In the genomic region with DNA sequence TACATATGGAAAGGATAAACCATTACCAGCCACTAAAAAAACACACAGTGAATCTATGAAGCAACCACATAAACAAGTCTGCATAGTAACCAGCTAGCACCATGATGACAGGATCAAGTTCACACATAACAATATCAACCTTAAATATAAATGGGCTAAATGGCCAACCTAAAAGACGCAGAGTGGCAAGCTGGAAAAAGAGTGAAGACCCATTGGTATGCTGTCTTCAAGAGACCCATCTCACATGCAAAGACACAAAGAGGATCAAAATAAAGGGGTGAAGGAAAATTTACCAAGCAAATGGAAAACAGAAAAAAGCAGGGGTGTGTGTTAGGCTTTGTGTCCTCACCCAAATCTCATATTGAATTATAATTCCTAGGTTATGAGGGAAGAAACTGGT, we compare ENCODE assay signal across 34 cellular contexts.
"Had no signal": no experiment of that assay in that cellular context is flagged by ENCODE, and none has a peak within 500 bp of the region (broad histone marks: within the 10 kb centered on the region; RNA-seq: fewer than 3 reads in every experiment).

No MANE protein-coding gene starts in this region.

- H3K27ac ChIP-seq: KMS-11 had no signal

- H3K27me3 ChIP-seq: MG63 had no signal

- H3K4me3 ChIP-seq: MG63 had no signal

- H3K4me2 ChIP-seq: KMS-11 had no signal

- DNase-seq: Karpas-422, MG63, MM.1S, NCI-H1048, NCI-H1092, NCI-H1092 treated with DMSO at 0.1 percent for 48 hours, NCI-H1105, NCI-H1105 treated with DMSO at 0.1 percent for 48 hours, NCI-H1417, NCI-H1417 treated with DMSO at 0.1 percent for 48 hours, NCI-H1436, NCI-H1436 treated with DMSO at 0.1 percent for 48 hours, NCI-H146, NCI-H1694, NCI-H1694 treated with DMSO at 0.1 percent for 48 hours, NCI-H187, NCI-H187 treated with DMSO at 0.1 percent for 48 hours, NCI-H2029, NCI-H2029 treated with DMSO at 0.1 percent for 48 hours, NCI-H2081, NCI-H2081 treated with DMSO at 0.1 percent for 48 hours, NCI-H2107, NCI-H2171, NCI-H2171 treated with DMSO at 0.1 percent for 48 hours, NCI-H2227 treated with DMSO at 0.1 percent for 48 hours, NCI-H345, NCI-H446, NCI-H446 treated with DMSO at 0.1 percent for 48 hours, NCI-H510A, NCI-H510A treated with DMSO at 0.1 percent for 48 hours, NCI-H524, NCI-H524 treated with DMSO at 0.1 percent for 48 hours, NCI-H526 had no signal

- H3K36me3 ChIP-seq: MG63 had no signal

- H3K9ac ChIP-seq: KMS-11 had no signal
